22 cellular contexts compared by ENCODE assay signal in genomic region chr1:2983319-2983705, GRCh38. TPM values are rescaled to one million over a fixed set of nuclear protein-coding genes. Genes with fewer than 3 reads are reported as not detected.
DNase-seq lines count a peak whose midpoint lies in the region; ATAC-seq, FAIRE-seq and TF ChIP-seq lines count a peak whose summit lies in the region.
"Had no signal": no experiment of that assay in that cellular context is flagged by ENCODE, and none has a peak within 500 bp of the region (broad histone marks: within the 10 kb centered on the region; RNA-seq: fewer than 3 reads in every experiment).

No MANE protein-coding gene starts in this region.

- intact Hi-C loops in Right ventricle myocardium superior (cut with DNase I) (no loop called here), left ventricle myocardium inferior (cut with micrococcal nuclease) (no loop called here), kidney (cut with DNase I) (no loop called here), sciatic nerve (cut with DNase I) (no loop called here), upper lobe of right lung (cut with DNase I) (no loop called here), body of pancreas (cut with DNase I) (no loop called here)

- no peak for TF ChIP-seq POLR2A in body of pancreas (IDR thresholded peaks at IDR 0.05)

- H3K27me3 ChIP-seq in left ventricle myocardium inferior (ENCODE audit: low read depth): peaks cover 28% of the 10 kb centered on the region
- no peaks in the 10 kb centered on the region for H3K27me3 ChIP-seq in upper lobe of right lung
- H3K27me3 ChIP-seq in body of pancreas: no peaks in the 10 kb centered on the region

- 76 to 87% methylated on average over 14 to 15 of the region's 15 CpGs for WGBS in body of pancreas, 2 donors

- TF ChIP-seq CTCF in left ventricle myocardium inferior (IDR thresholded peaks at IDR 0.05; ENCODE audit: borderline replicate concordance): no peak
- TF ChIP-seq CTCF in kidney (IDR thresholded peaks at IDR 0.05; ENCODE audit: borderline replicate concordance, extremely low read depth, insufficient read depth): no peak
- no peak for TF ChIP-seq CTCF in upper lobe of right lung (IDR thresholded peaks at IDR 0.05)
- no peak for TF ChIP-seq CTCF in body of pancreas (IDR thresholded peaks at IDR 0.05)

- H3K27ac ChIP-seq in left ventricle myocardium inferior (replicated peaks) (no peak overlapping the region), kidney (ENCODE audit: low read depth in 2 of 2, low read length in 2 of 2) (no peak overlapping the region), upper lobe of right lung (no peak overlapping the region), body of pancreas (no peak overlapping the region)
- H3K27ac ChIP-seq: C4-2B had no signal

- ATAC-seq in Right ventricle myocardium superior (ENCODE audit: poor library complexity): no peak
- no peak for ATAC-seq in sciatic nerve
- no peak for ATAC-seq in upper lobe of right lung
- no peak for ATAC-seq in body of pancreas
- ATAC-seq in HG03520 (IDR thresholded peaks at IDR 0.05; ENCODE audit: unreplicated experiment): no peak
- ATAC-seq: GM12878, GM23338, K562 had no signal

- H3K36me3 ChIP-seq in left ventricle myocardium inferior: no peaks in the 10 kb centered on the region
- H3K36me3 ChIP-seq in kidney (ENCODE audit: control insufficient read depth in 1 of 2, insufficient read depth in 2 of 2, low read length in 2 of 2): no peaks in the 10 kb centered on the region
- no peaks in the 10 kb centered on the region for H3K36me3 ChIP-seq in upper lobe of right lung
- H3K36me3 ChIP-seq in body of pancreas (replicated peaks in 1 of 2; ENCODE audit: insufficient read depth in 1 of 2, low read depth in 2 of 2): no peaks in the 10 kb centered on the region

- H3K4me1 ChIP-seq in left ventricle myocardium inferior: peaks cover 9% of the 10 kb centered on the region
- H3K4me1 ChIP-seq in kidney (ENCODE audit: control insufficient read depth in 1 of 2, insufficient read depth in 1 of 2, low read depth in 1 of 2, low read length in 2 of 2): no peaks in the 10 kb centered on the region
- H3K4me1 ChIP-seq in upper lobe of right lung: no peaks in the 10 kb centered on the region
- peaks cover 16% of the 10 kb centered on the region for H3K4me1 ChIP-seq in body of pancreas

- H3K4me3 ChIP-seq in left ventricle myocardium inferior (no peak overlapping the region), kidney (ENCODE audit: low read length in 2 of 2) (no peak overlapping the region), upper lobe of right lung (no peak overlapping the region), body of pancreas (no peak overlapping the region)
- H3K4me3 ChIP-seq: GM12878, GM23338, K562 had no signal

- DNase-seq in Right ventricle myocardium superior (peak; percentile 17), left ventricle myocardium inferior (no peak), kidney (peak; percentile 56), sciatic nerve (ENCODE audit: low spot score) (peak; percentile 43), upper lobe of right lung (peak; percentile 38), SHP77 (lab: John Stamatoyannopoulos, UW) (no peak), body of pancreas (no peak)
- DNase-seq: DMS 273 treated with DMSO at 0.1 percent for 48 hours; GDM1; MV-4-11; NCI-H1417 treated with DMSO at 0.1 percent for 48 hours; NCI-H1930; NCI-H69; NK-92 treated with Interleukin-12 subunit alpha and Interleukin-12 subunit beta, amount 100 ng/mL, for 24 hours had no signal

- no peak overlapping the region for H3K9ac ChIP-seq in kidney (ENCODE audit: low read length in 2 of 2)

- FAIRE-seq in kidney (lab: Jason Lieb, UNC): no peak
- FAIRE-seq: GM12878, GM18507, K562 had no signal

- H3K9me3 ChIP-seq in left ventricle myocardium inferior (replicated peaks): no peaks in the 10 kb centered on the region
- no peaks in the 10 kb centered on the region for H3K9me3 ChIP-seq in kidney (ENCODE audit: control insufficient read depth in 1 of 2, low read length in 2 of 2)
- H3K9me3 ChIP-seq in upper lobe of right lung: no peaks in the 10 kb centered on the region
- H3K9me3 ChIP-seq in body of pancreas: no peaks in the 10 kb centered on the region

RNA-seq across cellular contexts. Expression of gene ACTRT2, which starts 38.0 kb away (rescaled TPM):
- total RNA-seq in Right ventricle myocardium superior (not detected), left ventricle myocardium inferior (not detected), kidney (not detected), sciatic nerve (not detected), upper lobe of right lung (not detected), body of pancreas (not detected)
- not detected for polyA plus RNA-seq in kidney (ENCODE audit: insufficient read depth, low read depth, low replicate concordance)
- total RNA-seq: GM12878, GM23338, K562, OCI-LY7, RPMI7951 had no signal
- polyA plus RNA-seq: GM12878, GM23338, K562 had no signal

Comparison
In these comparisons a context has a peak if more than half of its experiments do, and no peak if none do; other contexts are left out.
1. DNase-seq: peak in Right ventricle myocardium superior (single experiment), kidney (single experiment), sciatic nerve (single experiment) and upper lobe of right lung (single experiment); none in left ventricle myocardium inferior (single experiment), SHP77 (0 of 2) and body of pancreas (0 of 4).